Comparison of ENCODE assay signal across 8 cellular contexts in the genomic region with DNA sequence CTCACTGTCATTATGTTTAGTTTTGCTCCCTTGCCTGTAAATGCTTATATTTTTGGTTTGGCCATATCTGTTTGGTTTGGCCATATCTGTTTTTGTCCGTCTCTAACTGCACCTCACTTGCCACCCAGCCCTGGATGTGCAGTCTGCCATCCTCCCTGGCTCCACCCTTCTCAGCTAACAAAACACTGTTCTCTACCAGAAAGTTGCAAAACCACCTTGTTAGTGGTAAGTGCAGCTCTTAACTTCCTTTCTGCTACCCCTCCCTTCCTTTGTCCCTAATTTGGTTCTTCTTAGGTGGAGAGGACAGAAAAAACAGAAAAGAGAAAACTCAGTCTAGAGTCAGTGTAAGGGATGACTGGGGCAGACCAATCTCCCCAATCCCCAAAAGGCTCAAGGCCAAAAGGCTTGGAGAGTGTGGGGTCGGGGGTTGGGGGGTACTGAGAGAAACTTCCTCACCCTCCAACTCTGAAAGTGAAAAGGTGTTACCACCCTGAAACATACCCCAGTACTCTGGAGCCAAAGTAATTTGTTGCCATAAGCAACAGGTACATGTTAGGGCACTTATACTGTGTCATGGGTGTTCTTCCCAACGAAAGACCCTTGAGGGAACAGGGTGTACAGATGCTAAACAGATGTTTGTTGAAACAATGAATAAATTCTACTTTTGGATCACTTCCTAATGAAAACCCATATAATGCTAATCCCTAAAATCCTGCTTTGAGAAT. TPM values are rescaled to one million over a fixed set of nuclear protein-coding genes. Genes with fewer than 3 reads are reported as not detected.
A peak's percentile ranks its signal among the peaks of the same experiment; 100 is the strongest.
DNase-seq lines count a peak whose midpoint lies in the region; ATAC-seq and TF ChIP-seq lines count a peak whose summit lies in the region.

No MANE protein-coding gene starts in this region.

- no peaks in the 10 kb centered on the region for H3K79me2 ChIP-seq in mesendoderm (ENCODE audit: control insufficient read depth, insufficient read depth, low read length)

- H3K4me1 Mint-ChIP-seq in activated CD4-positive, alpha-beta T cell treated with anti-CD3 and anti-CD28 coated beads, Interleukin-2, amount 10 ng/mL, durations not matched to agents 7 days and 5 days = peaks cover 65% of the 10 kb centered on the region

- no peak overlapping the region for H2AK5ac ChIP-seq in mesendoderm (ENCODE audit: low read length)

- H3K4me1 ChIP-seq in mesendoderm (ENCODE audit: control insufficient read depth, low read depth, low read length) = peaks cover 9% of the 10 kb centered on the region

- H3K18ac ChIP-seq in mesendoderm (ENCODE audit: low read length) = no peak overlapping the region

- H3K27ac Mint-ChIP-seq in activated CD4-positive, alpha-beta T cell treated with anti-CD3 and anti-CD28 coated beads, Interleukin-2, amount 10 ng/mL, durations not matched to agents 7 days and 5 days = peak overlapping the region; percentile 94

- POLR2A ChIA-PET in activated CD4-positive, alpha-beta T cell treated with anti-CD3 and anti-CD28 coated beads, Interleukin-2, amount 10 ng/mL, durations not matched to agents 7 days and 5 days (lab: Charles Lee) = interaction anchor here (0.6 to 0.7 kb wide), 2 partner anchors 14 to 46 kb away, joined by 3 to 5 read pairs; no protein-coding TSS in a partner anchor

- no peak overlapping the region for H3K4me2 ChIP-seq in mesendoderm (ENCODE audit: low read length)

- no peak overlapping the region for H3K4ac ChIP-seq in mesendoderm (ENCODE audit: low read depth, low read length)

- no peak overlapping the region for H3K27ac ChIP-seq in mesendoderm (ENCODE audit: low read depth, low read length)
- no peak overlapping the region for H3K27ac ChIP-seq in brain microvascular endothelial cell

- TF ChIP-seq CTCF in GM12865 (IDR thresholded peaks at IDR 0.05; ENCODE audit: insufficient read depth, low read depth, low read length, missing control alignments) = no peak
- no peak for TF ChIP-seq CTCF in brain microvascular endothelial cell (IDR thresholded peaks at IDR 0.05; ENCODE audit: low read depth, low read length, missing control alignments)

- H3K23ac ChIP-seq in mesendoderm (ENCODE audit: low read length) = no peak overlapping the region

- WGBS in mesendoderm (ENCODE audit: extremely low coverage, insufficient coverage, low lambda C conversion rate) = no CpG with 5 or more reads among the region's 3 CpGs

- H3K36me3 Mint-ChIP-seq in activated CD4-positive, alpha-beta T cell treated with anti-CD3 and anti-CD28 coated beads, Interleukin-2, amount 10 ng/mL, durations not matched to agents 7 days and 5 days (ENCODE audit: low read depth) = peaks cover 71% of the 10 kb centered on the region

- peak overlapping the region; percentile 70 for H3K4me3 Mint-ChIP-seq in activated CD4-positive, alpha-beta T cell treated with anti-CD3 and anti-CD28 coated beads, Interleukin-2, amount 10 ng/mL, durations not matched to agents 7 days and 5 days

- H2BK15ac ChIP-seq in mesendoderm (replicated peaks; ENCODE audit: low read depth) = no peak overlapping the region

- H3K4me3 ChIP-seq in GM12865 (ENCODE audit: low read depth, low read length) (no peak overlapping the region), mesendoderm (ENCODE audit: low read length) (no peak overlapping the region), brain microvascular endothelial cell (ENCODE audit: low read depth, low read length) (no peak overlapping the region)

- H2BK120ac ChIP-seq in mesendoderm (ENCODE audit: low read depth, low read length) = no peak overlapping the region

- DNase-seq in GM12865 (ENCODE audit: low read depth) = peak; percentile 79
- DNase-seq in activated CD4-positive, alpha-beta T cell treated with anti-CD3 and anti-CD28 coated beads, Interleukin-2, amount 10 ng/mL, durations not matched to agents 7 days and 5 days = peak; percentile 71
- no peak for DNase-seq in mesendoderm
- no peak for DNase-seq in NCI-H1436 (lab: John Stamatoyannopoulos, UW)
- no peak for DNase-seq in brain microvascular endothelial cell
- no peak for DNase-seq in hepatic stellate cell (ENCODE audit: low spot score)
- DNase-seq in DMS 273 (lab: John Stamatoyannopoulos, UW; ENCODE audit: unreplicated experiment) = no peak

- no peak overlapping the region for H2BK5ac ChIP-seq in mesendoderm (ENCODE audit: low read length)

- H3K9ac ChIP-seq in mesendoderm (ENCODE audit: low read length) = no peak overlapping the region

- H3K9me3 Mint-ChIP-seq in activated CD4-positive, alpha-beta T cell treated with anti-CD3 and anti-CD28 coated beads, Interleukin-2, amount 10 ng/mL, durations not matched to agents 7 days and 5 days = no peaks in the 10 kb centered on the region

- no peak overlapping the region for H4K8ac ChIP-seq in mesendoderm (ENCODE audit: low read depth, low read length)

- H3K27me3 Mint-ChIP-seq in activated CD4-positive, alpha-beta T cell treated with anti-CD3 and anti-CD28 coated beads, Interleukin-2, amount 10 ng/mL, durations not matched to agents 7 days and 5 days = no peaks in the 10 kb centered on the region

- in situ Hi-C loops in brain microvascular endothelial cell (cut with HindIII; ENCODE audit: low pct_ligation_motif_present, low sequenced_read_pairs) = no loop called here

- no peak overlapping the region for H4K5ac ChIP-seq in mesendoderm (ENCODE audit: low read length)

- CTCF ChIA-PET in activated CD4-positive, alpha-beta T cell treated with anti-CD3 and anti-CD28 coated beads, Interleukin-2, amount 10 ng/mL, durations not matched to agents 7 days and 5 days (lab: Charles Lee) = interaction anchor here (0.6 to 1.6 kb wide), 5 partner anchors 13 to 269 kb away, joined by 3 to 6 read pairs (median 3); no protein-coding TSS in a partner anchor

- H3K56ac ChIP-seq in mesendoderm (ENCODE audit: low read length) = peak overlapping the region; percentile 58

- H3K27me3 ChIP-seq in mesendoderm (ENCODE audit: insufficient read depth, low read length, poor library complexity) = no peaks in the 10 kb centered on the region
- no peaks in the 10 kb centered on the region for H3K27me3 ChIP-seq in brain microvascular endothelial cell (replicated peaks)

- H3K36me3 ChIP-seq in mesendoderm (ENCODE audit: control insufficient read depth, insufficient read depth, low read length) = no peaks in the 10 kb centered on the region
- H3K36me3 ChIP-seq in brain microvascular endothelial cell (replicated peaks) = no peaks in the 10 kb centered on the region

- ATAC-seq in HG03108 (IDR thresholded peaks at IDR 0.05; ENCODE audit: unreplicated experiment) = peak; percentile 60

- H3K79me1 ChIP-seq in mesendoderm (ENCODE audit: low read length) = no peaks in the 10 kb centered on the region

RNA-seq across cellular contexts. Expression of gene BIN2, which starts 5.0 kb away (rescaled TPM):
- total RNA-seq in activated CD4-positive, alpha-beta T cell treated with anti-CD3 and anti-CD28 coated beads, Interleukin-2, amount 10 ng/mL, durations not matched to agents 7 days and 5 days = 100 to 1,000 TPM; 200 to 226 TPM
- 0.11 TPM for polyA plus RNA-seq in mesendoderm (2013, experiment 1 of 2)
- 0.07 TPM for polyA plus RNA-seq in mesendoderm (2013, experiment 2 of 2)

RNA-seq across cellular contexts. Expression of gene CELA1, which starts 27.5 kb away (rescaled TPM):
- not detected for total RNA-seq in activated CD4-positive, alpha-beta T cell treated with anti-CD3 and anti-CD28 coated beads, Interleukin-2, amount 10 ng/mL, durations not matched to agents 7 days and 5 days
- polyA plus RNA-seq in mesendoderm (2013, experiment 1 of 2) = not detected
- polyA plus RNA-seq in mesendoderm (2013, experiment 2 of 2) = not detected

RNA-seq across cellular contexts. Expression of gene SMAGP, which starts 48.8 kb away (rescaled TPM):
- total RNA-seq in activated CD4-positive, alpha-beta T cell treated with anti-CD3 and anti-CD28 coated beads, Interleukin-2, amount 10 ng/mL, durations not matched to agents 7 days and 5 days = 1 to 10 TPM; 1.6 to 1.7 TPM
- 17.0 TPM for polyA plus RNA-seq in mesendoderm (2013, experiment 1 of 2)
- polyA plus RNA-seq in mesendoderm (2013, experiment 2 of 2) = 17.0 TPM

Comparison
In these comparisons a context has a peak if more than half of its experiments do, and no peak if none do; other contexts are left out.
1. DNase-seq: peak in GM12865 (single experiment) and activated CD4-positive, alpha-beta T cell treated with anti-CD3 and anti-CD28 coated beads, Interleukin-2, amount 10 ng/mL, durations not matched to agents 7 days and 5 days (single experiment); none in mesendoderm (single experiment), NCI-H1436 (single experiment), brain microvascular endothelial cell (single experiment), hepatic stellate cell (single experiment) and DMS 273 (single experiment).